ENCODE assay signal across 8 cellular contexts in genomic region chr19:55384576-55385235, GRCh38. TPM values are rescaled to one million over a fixed set of nuclear protein-coding genes. Genes with fewer than 3 reads are reported as not detected.
A peak's percentile ranks its signal among the peaks of the same experiment; 100 is the strongest.
DNase-seq lines count a peak whose midpoint lies in the region; ATAC-seq and TF ChIP-seq lines count a peak whose summit lies in the region.

No MANE protein-coding gene starts in this region.

- peak; percentile 55 for DNase-seq in GM12865 (ENCODE audit: low read depth)
- peak in 1 of 2 experiments; percentile 39 for DNase-seq in HL-60 (ENCODE audit: low read depth in 1 of 2, low spot score in 1 of 2)
- DNase-seq in SK-N-MC (ENCODE audit: low read depth, low spot score), result no peak
- DNase-seq in dorsolateral prefrontal cortex, result no peak
- peak; percentile 29 for DNase-seq in mucosa of gallbladder (ENCODE audit: low spot score)
- no peak for DNase-seq in upper lobe of right lung
- no peak for DNase-seq in GM19238 (ENCODE audit: insufficient read length, low spot score)

- H3K9me3 ChIP-seq in SK-N-MC (ENCODE audit: low read depth, low read length), result no peaks in the 10 kb centered on the region
- H3K9me3 ChIP-seq in upper lobe of right lung, result no peaks in the 10 kb centered on the region

- ATAC-seq in upper lobe of right lung (peak; percentile 0), HG02623 (IDR thresholded peaks at IDR 0.05; ENCODE audit: unreplicated experiment) (no peak)

- H3K36me3 ChIP-seq in SK-N-MC (ENCODE audit: insufficient read depth, low read length) (peaks cover 34% of the 10 kb centered on the region), upper lobe of right lung (peaks cover 26% of the 10 kb centered on the region)

- peaks cover 38% of the 10 kb centered on the region for H3K4me1 ChIP-seq in upper lobe of right lung

- H3K9ac ChIP-seq in SK-N-MC (ENCODE audit: insufficient read length), result peak overlapping the region; percentile 91

- H3K27ac ChIP-seq in HL-60 (replicated peaks) (peak overlapping the region; percentile 74), SK-N-MC (peak overlapping the region; percentile 94), dorsolateral prefrontal cortex (peak overlapping the region; percentile 78 to 100 (median 97)), upper lobe of right lung (peak overlapping the region; percentile 93)

- H3K4me3 ChIP-seq in GM12865 (ENCODE audit: low read depth, low read length) (peak overlapping the region; percentile 74), HL-60 (replicated peaks; ENCODE audit: insufficient read depth, low read length) (peak overlapping the region; percentile 51), SK-N-MC (peak overlapping the region; percentile 91), dorsolateral prefrontal cortex (peak overlapping the region; percentile 33 to 99 (median 91)), upper lobe of right lung (peak overlapping the region; percentile 96)

- intact Hi-C loops in dorsolateral prefrontal cortex (cut with DNase I), result loop anchor here (1.0 to 5.0 kb wide), 8 partner anchors 24 to 242 kb away; partner anchors contain the start of genes ISOC2 (in 1 of the 2) and KMT5C (in 1 of the 2)
- intact Hi-C loops in upper lobe of right lung (cut with DNase I), result no loop called here

- TF ChIP-seq CTCF in GM12865 (IDR thresholded peaks at IDR 0.05; ENCODE audit: insufficient read depth, low read depth, low read length, missing control alignments) (no peak), HL-60 (IDR thresholded peaks at IDR 0.05; ENCODE audit: insufficient read depth, low read length) (no peak), dorsolateral prefrontal cortex (IDR thresholded peaks at IDR 0.05 in 54 of 56, conservative IDR thresholded peaks at IDR 0.05 in 2 of 56; ENCODE audit: low read depth in 1 of 56, partially characterized antibody in 56 of 56) (peak in 1 of 56 donors; percentile 29), upper lobe of right lung (IDR thresholded peaks at IDR 0.05) (no peak)

- H3K27me3 ChIP-seq in HL-60 (ENCODE audit: insufficient read depth, poor library complexity, severe bottlenecking) (no peaks in the 10 kb centered on the region), dorsolateral prefrontal cortex (no peaks in the 10 kb centered on the region), upper lobe of right lung (no peaks in the 10 kb centered on the region)

RNA-seq across cellular contexts. Expression of gene TMEM238, which starts 0.6 kb away (rescaled TPM):
- total RNA-seq in dorsolateral prefrontal cortex (1 to 10 TPM in 72 of 120 experiments, under 1 TPM in 39, not detected in 9; 0.39 to 3.3 (median 1.2) TPM), mucosa of gallbladder (39.9 TPM), upper lobe of right lung (19.8 TPM)

RNA-seq across cellular contexts. Expression of gene RPL28, which starts 1.0 kb away (rescaled TPM):
- total RNA-seq in dorsolateral prefrontal cortex (100 to 1,000 TPM; 315 to 923 (median 541) TPM), mucosa of gallbladder (1,612 TPM), upper lobe of right lung (1,343 TPM)

RNA-seq across cellular contexts. Expression of gene TMEM190, which starts 8.1 kb away (rescaled TPM):
- total RNA-seq in dorsolateral prefrontal cortex (not detected), mucosa of gallbladder (not detected), upper lobe of right lung (not detected)

RNA-seq across cellular contexts. Expression of gene IL11, which starts 14.4 kb away (rescaled TPM):
- total RNA-seq in dorsolateral prefrontal cortex (1 to 10 TPM in 57 of 120 experiments, under 1 TPM in 61, not detected in 2; 0.30 to 2.3 (median 0.98) TPM), mucosa of gallbladder (0.69 TPM), upper lobe of right lung (0.84 TPM)

RNA-seq across cellular contexts. Expression of gene GARIN5B, which starts 21.6 kb away (rescaled TPM):
- total RNA-seq in dorsolateral prefrontal cortex (under 1 TPM in 4 of 120 experiments, not detected in 116; 0.14 to 0.16 (median 0.16) TPM), mucosa of gallbladder (not detected), upper lobe of right lung (not detected)

Comparison
In these comparisons a context has a peak if more than half of its experiments do, and no peak if none do; other contexts are left out.
1. DNase-seq: peak in GM12865 (single experiment) and mucosa of gallbladder (single experiment); none in SK-N-MC (single experiment), dorsolateral prefrontal cortex (0 of 10), upper lobe of right lung (single experiment) and GM19238 (single experiment).
2. Peak in every context shown above with its lines, with median percentiles within 50 percentile points of each other: H3K4me3 ChIP-seq and H3K27ac ChIP-seq.